ENCODE assay signal across 13 cellular contexts in the genomic region with DNA sequence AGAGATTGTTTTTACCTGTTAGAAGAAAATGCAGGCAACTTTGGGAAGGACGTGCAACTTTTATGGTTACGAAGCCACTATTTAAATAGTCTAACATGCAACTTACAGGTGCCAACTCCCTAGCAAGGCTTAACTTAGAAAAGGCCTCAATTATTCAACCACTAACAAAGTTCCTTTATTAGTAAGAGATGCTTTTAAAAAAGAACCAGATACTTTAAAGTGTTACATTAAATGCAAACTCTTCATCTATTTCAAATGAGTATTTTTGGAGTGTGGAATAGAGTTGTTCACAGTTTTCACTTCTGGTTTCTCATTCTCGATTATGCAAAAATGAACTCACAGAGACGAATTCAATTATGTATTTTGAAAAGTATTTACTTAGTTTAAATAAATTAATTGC. TPM values are rescaled to one million over a fixed set of nuclear protein-coding genes. Genes with fewer than 3 reads are reported as not detected.
A peak's percentile ranks its signal among the peaks of the same experiment; 100 is the strongest.
DNase-seq lines count a peak whose midpoint lies in the region; ATAC-seq and TF ChIP-seq lines count a peak whose summit lies in the region.
"Had no signal": no experiment of that assay in that cellular context is flagged by ENCODE, and none has a peak within 500 bp of the region (broad histone marks: within the 10 kb centered on the region; RNA-seq: fewer than 3 reads in every experiment).

No MANE protein-coding gene starts in this region.

- H3K9me3 Mint-ChIP-seq in activated CD4-positive, alpha-beta T cell treated with anti-CD3 and anti-CD28 coated beads for 36 hours (ENCODE audit: low read depth): peaks cover 6% of the 10 kb centered on the region

- intact Hi-C loops in activated CD4-positive, alpha-beta T cell treated with anti-CD3 and anti-CD28 coated beads for 36 hours (cut with DNase I, micrococcal nuclease): no loop called here

- H3K27ac ChIP-seq in DOHH2 (ENCODE audit: low read depth, low read length): peak overlapping the region; percentile 100
- H3K27ac ChIP-seq: cardiac muscle cell had no signal

- H3K4me3 Mint-ChIP-seq in activated CD4-positive, alpha-beta T cell treated with anti-CD3 and anti-CD28 coated beads for 36 hours: no peak overlapping the region

- H3K9me2 ChIP-seq in DOHH2 (replicated peaks; ENCODE audit: control insufficient read depth, low read length): no peaks in the 10 kb centered on the region

- peaks cover 55% of the 10 kb centered on the region for H3K36me3 Mint-ChIP-seq in activated CD4-positive, alpha-beta T cell treated with anti-CD3 and anti-CD28 coated beads for 36 hours (ENCODE audit: low read depth)

- POLR2A ChIA-PET in activated CD4-positive, alpha-beta T cell treated with anti-CD3 and anti-CD28 coated beads for 36 hours (lab: Charles Lee): no interaction called here

- H4K20me1 ChIP-seq in DOHH2 (ENCODE audit: control insufficient read depth, insufficient read depth, low read depth, low read length): no peaks in the 10 kb centered on the region

- no peak overlapping the region for H3K27ac Mint-ChIP-seq in activated CD4-positive, alpha-beta T cell treated with anti-CD3 and anti-CD28 coated beads for 36 hours

- peaks cover 7% of the 10 kb centered on the region for H3K4me1 Mint-ChIP-seq in activated CD4-positive, alpha-beta T cell treated with anti-CD3 and anti-CD28 coated beads for 36 hours

- CTCF ChIA-PET in activated CD4-positive, alpha-beta T cell treated with anti-CD3 and anti-CD28 coated beads for 36 hours (lab: Charles Lee): no interaction called here

- no peaks in the 10 kb centered on the region for H3K9me3 ChIP-seq in DOHH2 (ENCODE audit: control insufficient read depth, insufficient read depth, low read length)

- H3K79me2 ChIP-seq in DOHH2 (ENCODE audit: control insufficient read depth, low read length): peaks cover 60% of the 10 kb centered on the region

- peaks cover 97% of the 10 kb centered on the region for H3K4me1 ChIP-seq in DOHH2 (ENCODE audit: control insufficient read depth, low read length)

- no peak for TF ChIP-seq CTCF in DOHH2 (IDR thresholded peaks at IDR 0.05; ENCODE audit: low read depth, low read length, poor library complexity, severe bottlenecking)

- ATAC-seq in GM19328 (IDR thresholded peaks at IDR 0.05; ENCODE audit: unreplicated experiment) (peak; percentile 77), HG02642 (IDR thresholded peaks at IDR 0.05; ENCODE audit: poor library complexity, unreplicated experiment) (peak; percentile 64), HG03442 (IDR thresholded peaks at IDR 0.05; ENCODE audit: unreplicated experiment) (peak; percentile 82)
- no peak for ATAC-seq in activated CD4-positive, alpha-beta T cell treated with anti-CD3 and anti-CD28 coated beads for 36 hours

- no peak for DNase-seq in activated CD4-positive, alpha-beta T cell treated with anti-CD3 and anti-CD28 coated beads for 36 hours
- DNase-seq in NCI-H1694 (lab: John Stamatoyannopoulos, UW): no peak
- DNase-seq in activated naive CD4-positive, alpha-beta T cell treated with Interleukin-2 at 50 U/mL for 16 hours: no peak
- no peak for DNase-seq in OCI-M1 (lab: John Stamatoyannopoulos, UW)
- DNase-seq: activated T-cell treated with anti-CD3 and anti-CD28 coated beads, Interleukin-2, amount 50 U/mL, for 48 hours; hypothalamus; mesendoderm; NCI-H1930 had no signal

- H3K4me2 ChIP-seq in DOHH2 (ENCODE audit: low read length): peak overlapping the region; percentile 98

- peaks cover 92% of the 10 kb centered on the region for H3F3A ChIP-seq in DOHH2 (ENCODE audit: control insufficient read depth, insufficient read depth)

- H3K27me3 ChIP-seq in DOHH2 (ENCODE audit: control insufficient read depth, low read length): no peaks in the 10 kb centered on the region
- H3K27me3 ChIP-seq: cardiac muscle cell had no signal

- H3K27me3 Mint-ChIP-seq in activated CD4-positive, alpha-beta T cell treated with anti-CD3 and anti-CD28 coated beads for 36 hours: no peaks in the 10 kb centered on the region

- H3K36me3 ChIP-seq in DOHH2 (ENCODE audit: control insufficient read depth, low read length): peaks cover 84% of the 10 kb centered on the region

- H3K4me3 ChIP-seq in DOHH2 (ENCODE audit: low read length): peak overlapping the region; percentile 95
- H3K4me3 ChIP-seq: cardiac muscle cell had no signal

RNA-seq across cellular contexts. Expression of a gene that starts 51.7 kb away (rescaled TPM):
- 10 to 100 TPM; 21.3 to 29.7 TPM for total RNA-seq in activated CD4-positive, alpha-beta T cell treated with anti-CD3 and anti-CD28 coated beads for 36 hours
